Comparison of ENCODE assay signal across 8 cellular contexts in genomic region chr1:150560986-150561829, GRCh38. TPM values are rescaled to one million over a fixed set of nuclear protein-coding genes. Genes with fewer than 3 reads are reported as not detected.
DNase-seq lines count a peak whose midpoint lies in the region; ATAC-seq and TF ChIP-seq lines count a peak whose summit lies in the region.

No MANE protein-coding gene starts in this region.

- TF ChIP-seq CTCF in coronary artery (IDR thresholded peaks at IDR 0.05), result peak; percentile 51

- H3K4me3 ChIP-seq in coronary artery, result peak overlapping the region; percentile 73

- H3K27ac ChIP-seq in coronary artery, result peak overlapping the region; percentile 98 to 99

- ATAC-seq in HG02973 (IDR thresholded peaks at IDR 0.05; ENCODE audit: unreplicated experiment) (peak; percentile 28), GM19397 (IDR thresholded peaks at IDR 0.05; ENCODE audit: unreplicated experiment) (no peak)

- DNase-seq in GF-D8 (lab: John Stamatoyannopoulos, UW) (peak; percentile 74), NCI-H460 (ENCODE audit: extremely low read depth, low read depth) (peak; percentile 99), coronary artery (ENCODE audit: low spot score) (peak; percentile 98), left kidney (ENCODE audit: low read depth, low spot score) (peak; percentile 96)
- peak; percentile 83 for DNase-seq in activated CD4-positive, alpha-beta T cell treated with anti-CD3 and anti-CD28 coated beads for 4 hours
- peak; percentile 72 to 78 for DNase-seq in stimulated activated CD4-positive, alpha-beta T cell treated with anti-CD3 and anti-CD28 coated beads, Interleukin-1b, Interleukin-23, amount 100 ng/mL, for 4 hours (ENCODE audit: low read depth in 2 of 2)

RNA-seq across cellular contexts. Expression of gene ADAMTSL4, which starts 12.0 kb away (rescaled TPM):
- 5.7 and 5.8 TPM in 2 replicates for total RNA-seq in NCI-H460 (2014; rRNA removed; shearing (Covaris generic))
- polyA plus RNA-seq in NCI-H460 (2014; cell fraction: nucleus; rRNA removed), result 14.3 and 16.6 TPM in 2 replicates

RNA-seq across cellular contexts. Expression of gene MCL1, which starts 18.2 kb away (rescaled TPM):
- 489 and 574 TPM in 2 replicates for total RNA-seq in NCI-H460 (2014; rRNA removed; shearing (Covaris generic))
- 343 and 421 TPM in 2 replicates for polyA plus RNA-seq in NCI-H460 (2014; cell fraction: nucleus; rRNA removed)

RNA-seq across cellular contexts. Expression of gene FALEC, which starts 45.7 kb away (rescaled TPM):
- not detected in 2 replicates for total RNA-seq in NCI-H460 (2014; rRNA removed; shearing (Covaris generic))
- not detected in 2 replicates for polyA plus RNA-seq in NCI-H460 (2014; cell fraction: nucleus; rRNA removed)

RNA-seq across cellular contexts. Expression of gene ECM1, which starts 53.3 kb away (rescaled TPM):
- total RNA-seq in NCI-H460 (2014; rRNA removed; shearing (Covaris generic)), result 11.7 and 12.0 TPM in 2 replicates
- 9.5 and 13.9 TPM in 2 replicates for polyA plus RNA-seq in NCI-H460 (2014; cell fraction: nucleus; rRNA removed)
